ENCODE assay signal across 1 cellular context in the genomic region with DNA sequence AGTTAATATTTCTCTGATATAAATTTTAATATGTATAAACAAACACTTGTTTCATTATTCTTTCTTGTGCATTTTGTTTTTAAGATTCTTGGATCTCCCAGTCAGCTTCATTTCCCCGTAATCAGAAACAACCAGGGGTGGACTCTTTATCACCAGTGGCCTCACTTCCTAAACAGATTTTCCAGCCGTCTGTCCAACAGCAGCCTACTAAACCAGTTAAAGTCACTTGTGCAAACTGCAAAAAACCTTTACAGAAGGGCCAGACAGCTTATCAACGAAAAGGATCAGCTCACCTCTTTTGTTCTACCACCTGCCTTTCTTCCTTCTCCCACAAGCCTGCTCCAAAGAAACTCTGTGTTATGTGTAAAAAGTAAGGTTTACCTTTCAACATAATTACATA.
TF ChIP-seq lines count a peak whose summit lies in the region.

No MANE protein-coding gene starts in this region.

TF ChIP-seq in SK-N-SH treated with all-trans-retinoic acid at 6 μM for 48 hours, 23 proteins besides CTCF, POLR2A, EP300 and RAD21 (continued from another document):
- TF ChIP-seq POU6F1 (CRISPR knock-in tag; IDR thresholded peaks at IDR 0.05; ENCODE audit: borderline replicate concordance, low read depth), result no peak
- TF ChIP-seq, protein P1, sequence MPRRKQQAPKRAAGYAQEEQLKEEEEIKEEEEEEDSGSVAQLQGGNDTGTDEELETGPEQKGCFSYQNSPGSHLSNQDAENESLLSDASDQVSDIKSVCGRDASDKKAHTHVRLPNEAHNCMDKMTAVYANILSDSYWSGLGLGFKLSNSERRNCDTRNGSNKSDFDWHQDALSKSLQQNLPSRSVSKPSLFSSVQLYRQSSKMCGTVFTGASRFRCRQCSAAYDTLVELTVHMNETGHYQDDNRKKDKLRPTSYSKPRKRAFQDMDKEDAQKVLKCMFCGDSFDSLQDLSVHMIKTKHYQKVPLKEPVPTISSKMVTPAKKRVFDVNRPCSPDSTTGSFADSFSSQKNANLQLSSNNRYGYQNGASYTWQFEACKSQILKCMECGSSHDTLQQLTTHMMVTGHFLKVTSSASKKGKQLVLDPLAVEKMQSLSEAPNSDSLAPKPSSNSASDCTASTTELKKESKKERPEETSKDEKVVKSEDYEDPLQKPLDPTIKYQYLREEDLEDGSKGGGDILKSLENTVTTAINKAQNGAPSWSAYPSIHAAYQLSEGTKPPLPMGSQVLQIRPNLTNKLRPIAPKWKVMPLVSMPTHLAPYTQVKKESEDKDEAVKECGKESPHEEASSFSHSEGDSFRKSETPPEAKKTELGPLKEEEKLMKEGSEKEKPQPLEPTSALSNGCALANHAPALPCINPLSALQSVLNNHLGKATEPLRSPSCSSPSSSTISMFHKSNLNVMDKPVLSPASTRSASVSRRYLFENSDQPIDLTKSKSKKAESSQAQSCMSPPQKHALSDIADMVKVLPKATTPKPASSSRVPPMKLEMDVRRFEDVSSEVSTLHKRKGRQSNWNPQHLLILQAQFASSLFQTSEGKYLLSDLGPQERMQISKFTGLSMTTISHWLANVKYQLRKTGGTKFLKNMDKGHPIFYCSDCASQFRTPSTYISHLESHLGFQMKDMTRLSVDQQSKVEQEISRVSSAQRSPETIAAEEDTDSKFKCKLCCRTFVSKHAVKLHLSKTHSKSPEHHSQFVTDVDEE (CRISPR knock-in tag; IDR thresholded peaks at IDR 0.05), result no peak
TF ChIP-seq in SK-N-SH treated with all-trans-retinoic acid at 6 μM for 48 hours: peak in this region for 0.
